30 cellular contexts compared by ENCODE assay signal in genomic region chr4:140174535-140174934, GRCh38. TPM values are rescaled to one million over a fixed set of nuclear protein-coding genes. Genes with fewer than 3 reads are reported as not detected.
DNase-seq lines count a peak whose midpoint lies in the region; ATAC-seq and TF ChIP-seq lines count a peak whose summit lies in the region.
"Had no signal": no experiment of that assay in that cellular context is flagged by ENCODE, and none has a peak within 500 bp of the region (broad histone marks: within the 10 kb centered on the region; RNA-seq: fewer than 3 reads in every experiment).

No MANE protein-coding gene starts in this region.

- no peak overlapping the region for H2AK5ac ChIP-seq in neuronal stem cell (ENCODE audit: low read depth, low read length)

- H2AFZ ChIP-seq in Loucy (ENCODE audit: low read length) (peak overlapping the region; percentile 57), OCI-LY3 (ENCODE audit: low read depth, low read length) (no peak overlapping the region), neuronal stem cell (ENCODE audit: low read length) (no peak overlapping the region)
- H2AFZ ChIP-seq: parathyroid adenoma had no signal

- no peaks in the 10 kb centered on the region for H3K36me3 ChIP-seq in Loucy (ENCODE audit: insufficient read depth, low read length)
- H3K36me3 ChIP-seq in OCI-LY3 (replicated peaks; ENCODE audit: low read depth, low read length), result no peaks in the 10 kb centered on the region
- H3K36me3 ChIP-seq in upper lobe of right lung, result no peaks in the 10 kb centered on the region
- H3K36me3 ChIP-seq in neuronal stem cell (replicated peaks in 1 of 2; ENCODE audit: control insufficient read depth in 2 of 2, insufficient read depth in 2 of 2, low read length in 2 of 2), result no peaks in the 10 kb centered on the region
- H3K36me3 ChIP-seq: colonic mucosa, suprapubic skin had no signal

- H3K4me1 ChIP-seq in Loucy (ENCODE audit: insufficient read depth, low read length, poor library complexity, severe bottlenecking) (no peaks in the 10 kb centered on the region), OCI-LY3 (ENCODE audit: low read length) (peaks cover 7% of the 10 kb centered on the region), upper lobe of right lung (no peaks in the 10 kb centered on the region), neuronal stem cell (ENCODE audit: control insufficient read depth in 2 of 2, insufficient read depth in 1 of 2, low read depth in 1 of 2, low read length in 2 of 2) (no peaks in the 10 kb centered on the region)
- H3K4me1 ChIP-seq: colonic mucosa, parathyroid adenoma, suprapubic skin had no signal

- TF ChIP-seq CTCF in Loucy (conservative IDR thresholded peaks at IDR 0.05; ENCODE audit: low read length) (no peak), OCI-LY3 (IDR thresholded peaks at IDR 0.05; ENCODE audit: low read depth, low read length) (no peak), upper lobe of right lung (IDR thresholded peaks at IDR 0.05) (no peak)

- no peak overlapping the region for H3K4me3 ChIP-seq in Loucy (ENCODE audit: low read length, poor library complexity, severe bottlenecking)
- no peak overlapping the region for H3K4me3 ChIP-seq in OCI-LY3 (ENCODE audit: low read length)
- H3K4me3 ChIP-seq in upper lobe of right lung, result no peak overlapping the region
- H3K4me3 ChIP-seq in neuronal stem cell (ENCODE audit: low read length in 2 of 2), result no peak overlapping the region
- H3K4me3 ChIP-seq: colonic mucosa, suprapubic skin had no signal

- intact Hi-C loops in upper lobe of right lung (cut with DNase I), result no loop called here

- no peak overlapping the region for H2BK15ac ChIP-seq in neuronal stem cell (ENCODE audit: low read length)

- H3K9ac ChIP-seq in Loucy (ENCODE audit: low read depth, low read length, poor library complexity, severe bottlenecking) (no peak overlapping the region), OCI-LY3 (ENCODE audit: low read length) (no peak overlapping the region), neuronal stem cell (ENCODE audit: low read depth, low read length, poor library complexity) (no peak overlapping the region)
- H3K9ac ChIP-seq: parathyroid adenoma had no signal

- H3K9me3 ChIP-seq in Loucy (ENCODE audit: insufficient read depth, low read depth, low read length) (no peaks in the 10 kb centered on the region), OCI-LY3 (ENCODE audit: insufficient read depth, low read length) (no peaks in the 10 kb centered on the region), upper lobe of right lung (no peaks in the 10 kb centered on the region), neuronal stem cell (replicated peaks in 1 of 2; ENCODE audit: control insufficient read depth in 2 of 2, insufficient read depth in 1 of 2, low read depth in 1 of 2, low read length in 2 of 2) (no peaks in the 10 kb centered on the region)
- H3K9me3 ChIP-seq: colonic mucosa, suprapubic skin had no signal

- H3K4ac ChIP-seq in neuronal stem cell (ENCODE audit: low read length), result no peak overlapping the region

- no peak overlapping the region for H3K27ac Mint-ChIP-seq in activated naive CD4-positive, alpha-beta T cell treated with anti-CD3 and anti-CD28 coated beads, Interleukin-2, amount 50 U/mL, for 72 hours
- H3K27ac Mint-ChIP-seq: CD8-positive, alpha-beta memory T cell; H9; immature natural killer cell; memory B cell; nephron progenitor cell; stimulated activated naive B cell treated with anti-CD40 and anti-IgM and Interleukin-4, amounts not matched to agents 10 μg/mL and 1 μg/mL and 100 μg/mL, for 72 hours; T-helper 17 cell had no signal

- H3K4me2 ChIP-seq in Loucy (ENCODE audit: low read depth, low read length, poor library complexity, severe bottlenecking), result no peak overlapping the region
- H3K4me2 ChIP-seq in OCI-LY3 (ENCODE audit: low read length), result peak overlapping the region; percentile 29
- H3K4me2 ChIP-seq in neuronal stem cell (ENCODE audit: insufficient read depth, low read length, poor library complexity, severe bottlenecking), result no peak overlapping the region

- H3K27ac ChIP-seq in OCI-LY3 (ENCODE audit: low read length) (no peak overlapping the region), upper lobe of right lung (no peak overlapping the region), neuronal stem cell (replicated peaks; ENCODE audit: low read length) (no peak overlapping the region)
- H3K27ac ChIP-seq: colonic mucosa, parathyroid adenoma, suprapubic skin had no signal

- WGBS in neuronal stem cell (ENCODE audit: extremely low coverage in 2 of 2, insufficient read length in 2 of 2, insufficient replicate concordance in 1 of 2), 2 donors, result no CpG with 5 or more reads among the region's 2 CpGs

- H3K14ac ChIP-seq in neuronal stem cell (ENCODE audit: low read length), result no peak overlapping the region

- no peak overlapping the region for H2BK5ac ChIP-seq in neuronal stem cell (ENCODE audit: low read length)

- no peaks in the 10 kb centered on the region for H4K20me1 ChIP-seq in Loucy (ENCODE audit: insufficient read depth, low read length, poor library complexity, severe bottlenecking)
- H4K20me1 ChIP-seq in OCI-LY3 (ENCODE audit: insufficient read depth, low read length), result no peaks in the 10 kb centered on the region

- H3K9me3 Mint-ChIP-seq in activated naive CD4-positive, alpha-beta T cell treated with anti-CD3 and anti-CD28 coated beads, Interleukin-2, amount 50 U/mL, for 72 hours, result peaks cover 0 to 9% of the 10 kb centered on the region in 2 donors
- H3K9me3 Mint-ChIP-seq: CD8-positive, alpha-beta memory T cell; H9; immature natural killer cell; memory B cell; nephron progenitor cell had no signal

- H3K36me3 Mint-ChIP-seq in activated naive CD4-positive, alpha-beta T cell treated with anti-CD3 and anti-CD28 coated beads, Interleukin-2, amount 50 U/mL, for 72 hours, result no peaks in the 10 kb centered on the region
- H3K36me3 Mint-ChIP-seq: CD8-positive, alpha-beta memory T cell; immature natural killer cell; memory B cell had no signal

- H4K8ac ChIP-seq in neuronal stem cell (ENCODE audit: low read depth, low read length), result no peak overlapping the region

- no peak for DNase-seq in activated naive CD4-positive, alpha-beta T cell treated with anti-CD3 and anti-CD28 coated beads, Interleukin-2, amount 50 U/mL, for 72 hours (ENCODE audit: low spot score in 2 of 2)
- no peak for DNase-seq in activated naive CD4-positive, alpha-beta T cell (lab: John Stamatoyannopoulos, UW)
- DNase-seq in upper lobe of right lung (no peak), neuronal stem cell (ENCODE audit: low spot score) (no peak)
- DNase-seq: activated CD4-positive, CD25-positive, alpha-beta regulatory T cell treated with anti-CD3 and anti-CD28 coated beads, Interleukin-2, amount 50 U/mL, for 72 hours; activated CD8-positive, alpha-beta memory T cell treated with anti-CD3 and anti-CD28 coated beads for 24 hours; activated effector memory CD4-positive, alpha-beta T cell treated with anti-CD3 and anti-CD28 coated beads, Interleukin-2, amount 50 U/mL, for 16 hours; activated T-cell treated with anti-CD3 and anti-CD28 coated beads for 4 hours; CD8-positive, alpha-beta memory T cell; colonic mucosa; effector memory CD4-positive, alpha-beta T cell; EL; H9; immature natural killer cell; Kasumi-1; left colon; NCI-H1105 treated with DMSO at 0.1 percent for 48 hours; NCI-H1930; NCI-H510A treated with DMSO at 0.1 percent for 48 hours; nephron progenitor cell; retina; SHP77; stimulated activated naive B cell treated with anti-CD40 and anti-IgM and Interleukin-4, amounts not matched to agents 10 μg/mL and 1 μg/mL and 100 μg/mL, for 72 hours; T-helper 17 cell had no signal

- H4K91ac ChIP-seq in neuronal stem cell (ENCODE audit: low read depth, low read length, poor library complexity), result no peak overlapping the region

- no peak overlapping the region for H3K23ac ChIP-seq in neuronal stem cell (ENCODE audit: low read depth, low read length, poor library complexity)

- no peak overlapping the region for H2BK12ac ChIP-seq in neuronal stem cell (ENCODE audit: low read length)

- H3K18ac ChIP-seq in neuronal stem cell (ENCODE audit: low read length), result no peak overlapping the region

- no peaks in the 10 kb centered on the region for H3K79me1 ChIP-seq in neuronal stem cell (ENCODE audit: low read depth, low read length)

- no peaks in the 10 kb centered on the region for H3F3A ChIP-seq in Loucy (ENCODE audit: low read depth)

- H3K79me2 ChIP-seq in Loucy (ENCODE audit: insufficient read depth, low read length) (no peaks in the 10 kb centered on the region), OCI-LY3 (ENCODE audit: low read length) (no peaks in the 10 kb centered on the region)
- H3K79me2 ChIP-seq: parathyroid adenoma had no signal

- H3K27me3 ChIP-seq in Loucy (ENCODE audit: insufficient read depth, low read length, poor library complexity, severe bottlenecking), result no peaks in the 10 kb centered on the region
- peaks cover 54% of the 10 kb centered on the region for H3K27me3 ChIP-seq in OCI-LY3 (ENCODE audit: low read depth, low read length)
- no peaks in the 10 kb centered on the region for H3K27me3 ChIP-seq in upper lobe of right lung
- H3K27me3 ChIP-seq in neuronal stem cell (ENCODE audit: control insufficient read depth in 3 of 3, insufficient read depth in 3 of 3, low read depth in 1 of 3, low read length in 3 of 3), result peaks cover 0 to 3% (median 0%) of the 10 kb centered on the region in 3 experiments
- H3K27me3 ChIP-seq: colonic mucosa, suprapubic skin had no signal

- no peak overlapping the region for H2BK120ac ChIP-seq in neuronal stem cell (ENCODE audit: low read depth, low read length)

- peak; percentile 28 to 38 for ATAC-seq in activated naive CD4-positive, alpha-beta T cell treated with anti-CD3 and anti-CD28 coated beads, Interleukin-2, amount 50 U/mL, for 72 hours
- ATAC-seq in upper lobe of right lung (peak; percentile 49), HG02759 (IDR thresholded peaks at IDR 0.05; ENCODE audit: unreplicated experiment) (no peak)
- ATAC-seq: left colon; stimulated activated naive B cell treated with anti-CD40 and anti-IgM and Interleukin-4, amounts not matched to agents 10 μg/mL and 1 μg/mL and 100 μg/mL, for 72 hours; T-helper 17 cell had no signal

- H3K9me2 ChIP-seq in Loucy (replicated peaks; ENCODE audit: low read depth, low read length), result no peaks in the 10 kb centered on the region

RNA-seq across cellular contexts. Expression of gene MAML3, which starts 20.6 kb away (rescaled TPM):
- 1 to 10 TPM in 1 of 2 donors, under 1 TPM in 1; 0.70 to 1.0 TPM for total RNA-seq in activated naive CD4-positive, alpha-beta T cell treated with anti-CD3 and anti-CD28 coated beads, Interleukin-2, amount 50 U/mL, for 72 hours
- 13.1 TPM for total RNA-seq in upper lobe of right lung
- polyA plus RNA-seq in neuronal stem cell (2013, experiment 1 of 2), result 12.3 TPM
- polyA plus RNA-seq in neuronal stem cell (2013, experiment 2 of 2), result 12.9 TPM
